ENCODE assay signal across 9 cellular contexts in the genomic region with DNA sequence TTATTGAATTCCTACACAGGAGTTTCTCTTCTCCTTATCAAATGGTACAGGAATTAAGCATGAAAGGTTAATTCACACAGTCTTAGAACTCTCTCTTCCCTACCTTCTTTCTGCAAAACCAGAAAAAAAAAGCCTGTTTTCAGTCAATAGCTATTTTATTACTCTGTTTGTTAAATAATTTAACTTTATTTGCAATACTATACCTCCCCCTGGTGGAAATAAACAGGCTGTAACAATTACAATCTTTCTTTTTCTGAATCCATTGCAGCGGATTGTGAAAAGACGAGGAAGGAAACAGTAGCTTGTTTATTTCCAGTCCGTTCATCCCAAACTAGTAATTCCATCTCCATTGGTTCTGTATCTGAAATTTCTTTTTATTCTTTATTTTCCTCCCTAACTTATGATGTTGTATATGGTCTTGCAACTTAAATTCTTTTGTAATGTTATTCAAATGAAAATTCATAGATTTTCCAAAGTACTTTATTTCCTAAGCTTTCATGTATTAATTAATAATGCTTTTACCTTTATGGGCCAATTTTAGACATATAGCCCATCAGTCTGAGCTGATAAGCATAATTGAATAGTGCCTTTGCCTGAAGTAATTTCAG.
DNase-seq lines count a peak whose midpoint lies in the region; ATAC-seq and TF ChIP-seq lines count a peak whose summit lies in the region.
"Had no signal": no experiment of that assay in that cellular context is flagged by ENCODE, and none has a peak within 500 bp of the region (broad histone marks: within the 10 kb centered on the region; RNA-seq: fewer than 3 reads in every experiment).

No MANE protein-coding gene starts in this region.

- H3K4me1 ChIP-seq in left ventricle myocardium inferior (no peaks in the 10 kb centered on the region), breast epithelium (no peaks in the 10 kb centered on the region), mesenchymal stem cell (ENCODE audit: control insufficient read depth, insufficient read depth, low read depth, low read length) (peaks cover 6% of the 10 kb centered on the region)

- H3K4ac ChIP-seq in mesenchymal stem cell (ENCODE audit: low read depth in 1 of 2, low read length in 2 of 2): no peak overlapping the region

- no peak overlapping the region for H2BK15ac ChIP-seq in mesenchymal stem cell (ENCODE audit: low read depth, poor library complexity, severe bottlenecking)

- H3K27ac ChIP-seq in left ventricle myocardium inferior (replicated peaks) (no peak overlapping the region), breast epithelium (no peak overlapping the region), mesenchymal stem cell (ENCODE audit: low read length, poor library complexity, severe bottlenecking) (no peak overlapping the region)

- no peak overlapping the region for H3K4me2 ChIP-seq in mesenchymal stem cell (ENCODE audit: low read length, poor library complexity, severe bottlenecking)

- ATAC-seq in Right ventricle myocardium inferior (no peak), HG03097 (IDR thresholded peaks at IDR 0.05; ENCODE audit: low FRiP score, unreplicated experiment) (no peak), GM18519 (IDR thresholded peaks at IDR 0.05; ENCODE audit: low FRiP score, unreplicated experiment) (no peak), GM18909 (IDR thresholded peaks at IDR 0.05; ENCODE audit: poor library complexity, unreplicated experiment) (no peak)

- no peak overlapping the region for H3K14ac ChIP-seq in mesenchymal stem cell (ENCODE audit: low read length in 2 of 2)

- H2AFZ ChIP-seq in mesenchymal stem cell (ENCODE audit: low read depth, low read length): no peak overlapping the region

- H3K36me3 ChIP-seq in left ventricle myocardium inferior (no peaks in the 10 kb centered on the region), breast epithelium (no peaks in the 10 kb centered on the region), mesenchymal stem cell (ENCODE audit: control insufficient read depth in 1 of 2, insufficient read depth in 2 of 2, low read depth in 1 of 2, low read length in 2 of 2) (no peaks in the 10 kb centered on the region)

- no peak overlapping the region for H2BK120ac ChIP-seq in mesenchymal stem cell (ENCODE audit: low read depth, low read length)

- no peak for TF ChIP-seq POLR2A in breast epithelium (IDR thresholded peaks at IDR 0.05)

- H4K8ac ChIP-seq in mesenchymal stem cell (ENCODE audit: low read length): no peak overlapping the region

- H3K27me3 ChIP-seq in left ventricle myocardium inferior (ENCODE audit: low read depth): peaks cover 19% of the 10 kb centered on the region
- no peaks in the 10 kb centered on the region for H3K27me3 ChIP-seq in breast epithelium
- no peaks in the 10 kb centered on the region for H3K27me3 ChIP-seq in mesenchymal stem cell (ENCODE audit: control insufficient read depth in 1 of 2, insufficient read depth in 1 of 2, low read length in 2 of 2)

- H3K9ac ChIP-seq in mesenchymal stem cell (ENCODE audit: low read length): peak overlapping the region; percentile 74

- no peak overlapping the region for H2BK12ac ChIP-seq in mesenchymal stem cell (ENCODE audit: low read length in 2 of 2)

- H3K18ac ChIP-seq in mesenchymal stem cell (ENCODE audit: low read depth in 1 of 2, low read length in 2 of 2): no peak overlapping the region

- H3K9me3 ChIP-seq in left ventricle myocardium inferior (replicated peaks): peaks cover 22% of the 10 kb centered on the region
- H3K9me3 ChIP-seq in breast epithelium: peaks cover 0 to 5% of the 10 kb centered on the region in 2 donors
- no peaks in the 10 kb centered on the region for H3K9me3 ChIP-seq in mesenchymal stem cell (ENCODE audit: control insufficient read depth, low read length)

- intact Hi-C loops in left ventricle myocardium inferior (cut with micrococcal nuclease): loop anchor here (5.0 kb wide), 1 partner anchor 565 kb away; no protein-coding TSS in a partner anchor
- intact Hi-C loops in Right ventricle myocardium inferior (cut with DNase I): loop anchor here (1.0 to 10.0 kb wide), 2 partner anchors 567 to 982 kb away; no protein-coding TSS in a partner anchor
- intact Hi-C loops in breast epithelium (cut with DNase I; ENCODE audit: low total_unique reads): no loop called here

- H2AK5ac ChIP-seq in mesenchymal stem cell (ENCODE audit: low read length, severe bottlenecking): no peak overlapping the region

- no peak overlapping the region for H3K23ac ChIP-seq in mesenchymal stem cell (ENCODE audit: low read length in 2 of 2)

- H4K91ac ChIP-seq in mesenchymal stem cell (ENCODE audit: low read length): no peak overlapping the region

- DNase-seq in left ventricle myocardium inferior: no peak
- DNase-seq in Right ventricle myocardium inferior (ENCODE audit: missing footprints): no peak
- DNase-seq in NCI-H2196 treated with DMSO at 0.1 percent for 48 hours (lab: John Stamatoyannopoulos, UW; ENCODE audit: unreplicated experiment): peak; percentile 76
- DNase-seq in breast epithelium (ENCODE audit: low spot score in 2 of 2): no peak
- peak; percentile 65 for DNase-seq in mesenchymal stem cell
- DNase-seq: activated naive CD8-positive, alpha-beta T cell treated with anti-CD3 and anti-CD28 coated beads, Interleukin-2, amount 10 ng/mL, durations not matched to agents 7 days and 5 days had no signal

- no peaks in the 10 kb centered on the region for H3K79me1 ChIP-seq in mesenchymal stem cell (replicated peaks; ENCODE audit: low read length, poor library complexity, severe bottlenecking)

- no peak overlapping the region for H2BK5ac ChIP-seq in mesenchymal stem cell (ENCODE audit: low read depth, low read length, poor library complexity, severe bottlenecking)

- H3K4me3 ChIP-seq in left ventricle myocardium inferior (no peak overlapping the region), breast epithelium (no peak overlapping the region), mesenchymal stem cell (ENCODE audit: insufficient read depth in 1 of 2, low read depth in 1 of 2, low read length in 2 of 2) (no peak overlapping the region)

- TF ChIP-seq CTCF in left ventricle myocardium inferior (IDR thresholded peaks at IDR 0.05; ENCODE audit: borderline replicate concordance) (peak; percentile 80), breast epithelium (IDR thresholded peaks at IDR 0.05) (peak; percentile 73 to 79 (median 78))

- 17% methylated on average over 1 of the region's 3 CpGs for WGBS in mesenchymal stem cell

Comparison
In these comparisons a context has a peak if more than half of its experiments do, and no peak if none do; other contexts are left out.
1. DNase-seq: peak in NCI-H2196 treated with DMSO at 0.1 percent for 48 hours (single experiment) and mesenchymal stem cell (single experiment); none in left ventricle myocardium inferior (single experiment), Right ventricle myocardium inferior (single experiment) and breast epithelium (0 of 2).